In the genomic region with DNA sequence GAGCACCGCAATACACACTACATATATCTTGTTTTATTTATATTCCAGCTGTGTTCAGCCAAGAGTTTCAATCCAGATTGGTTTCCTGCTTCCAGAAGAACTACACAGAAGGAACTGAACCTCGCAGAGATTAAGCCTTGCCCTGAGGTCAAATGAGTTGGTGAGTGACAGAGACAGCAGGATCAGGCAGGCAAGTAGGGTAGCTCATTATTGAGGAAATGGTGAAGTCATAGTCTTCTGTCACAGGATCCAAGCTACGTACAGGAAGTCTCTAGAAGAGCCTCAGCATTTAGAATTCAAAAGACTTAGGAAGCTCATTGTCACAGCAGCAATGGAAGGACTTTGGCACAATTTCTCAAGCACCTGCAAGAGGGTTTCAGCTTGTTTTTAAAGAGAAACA, we compare ENCODE assay signal across 21 cellular contexts.
DNase-seq lines count a peak whose midpoint lies in the region; TF ChIP-seq lines count a peak whose summit lies in the region.
"Had no signal": no experiment of that assay in that cellular context is flagged by ENCODE, and none has a peak within 500 bp of the region (broad histone marks: within the 10 kb centered on the region; RNA-seq: fewer than 3 reads in every experiment).

No MANE protein-coding gene starts in this region.

- H3K36me3 Mint-ChIP-seq in MCF 10A (ENCODE audit: insufficient read depth, unreplicated experiment) (no peaks in the 10 kb centered on the region), mesothelial cell of epicardium (no peaks in the 10 kb centered on the region)
- H3K36me3 Mint-ChIP-seq: activated naive CD8-positive, alpha-beta T cell treated with anti-CD3 and anti-CD28 coated beads, Interleukin-2, amount 10 ng/mL, durations not matched to agents 7 days and 5 days had no signal

- H3K4me1 Mint-ChIP-seq in MCF 10A (ENCODE audit: insufficient read depth, unreplicated experiment) (no peaks in the 10 kb centered on the region), mesothelial cell of epicardium (peaks cover 6% of the 10 kb centered on the region)

- no peak for TF ChIP-seq POLR2A in breast epithelium (IDR thresholded peaks at IDR 0.05)

- no peak for TF ChIP-seq CTCF in MCF 10A (IDR thresholded peaks at IDR 0.05; ENCODE audit: unreplicated experiment)
- no peak for TF ChIP-seq CTCF in breast epithelium (IDR thresholded peaks at IDR 0.05)
- no peak for TF ChIP-seq CTCF in mesothelial cell of epicardium (IDR thresholded peaks at IDR 0.05; ENCODE audit: unreplicated experiment)

- no TSS peak for BruUV-seq in MCF 10A (replicated peaks; lab: Mats Ljungman, UMichigan)

- peak; percentile 3 for DNase-seq in MCF 10A (ENCODE audit: unreplicated experiment)
- no peak for DNase-seq in breast epithelium (ENCODE audit: low spot score in 2 of 2)
- DNase-seq in SJCRH30: peak; percentile 80 to 94
- peak; percentile 72 for DNase-seq in foreskin melanocyte
- DNase-seq in skeletal muscle cell (ENCODE audit: low read depth): peak; percentile 5
- DNase-seq in mesothelial cell of epicardium (ENCODE audit: low spot score in 2 of 2, unreplicated experiment in 2 of 2): no peak
- DNase-seq in DMS79 (lab: John Stamatoyannopoulos, UW): no peak
- no peak for DNase-seq in SW 1271 (lab: John Stamatoyannopoulos, UW)
- DNase-seq: activated CD4-positive, alpha-beta T cell treated with anti-CD3 and anti-CD28 coated beads for 4 hours; activated naive CD8-positive, alpha-beta T cell treated with anti-CD3 and anti-CD28 coated beads, Interleukin-2, amount 10 ng/mL, durations not matched to agents 7 days and 5 days; brain microvascular endothelial cell; DMS 273 treated with DMSO at 0.1 percent for 48 hours; NCI-H1436; NCI-H345; pancreas; stimulated activated CD4-positive, alpha-beta T cell treated with anti-CD3 and anti-CD28 coated beads, Interleukin-2, amount 100 ng/mL, for 48 hours; upper lobe of left lung had no signal

- H3K36me3 ChIP-seq in breast epithelium (no peaks in the 10 kb centered on the region), SJCRH30 (no peaks in the 10 kb centered on the region)
- H3K36me3 ChIP-seq: brain microvascular endothelial cell, pancreas, upper lobe of left lung had no signal

- H3K27ac Mint-ChIP-seq in MCF 10A (ENCODE audit: low read depth, unreplicated experiment) (no peak overlapping the region), mesothelial cell of epicardium (no peak overlapping the region)
- H3K27ac Mint-ChIP-seq: activated naive CD8-positive, alpha-beta T cell treated with anti-CD3 and anti-CD28 coated beads, Interleukin-2, amount 10 ng/mL, durations not matched to agents 7 days and 5 days; activated T-helper 1 cell treated with anti-CD3 and anti-CD28 coated beads, Interleukin-12 subunit alpha, Interleukin-12 subunit beta, Interleukin-2, Interleukin-4 antibody, amounts not matched to agents 30 ng/mL and 10 ng/mL and 1 ng/mL, durations not matched to agents 14 hours and 24 hours and 36 hours had no signal

- H3K27me3 Mint-ChIP-seq in MCF 10A (ENCODE audit: insufficient read depth, unreplicated experiment) (peaks cover 24% of the 10 kb centered on the region), mesothelial cell of epicardium (ENCODE audit: low read depth) (no peaks in the 10 kb centered on the region)

- no peak overlapping the region for H3K4me3 Mint-ChIP-seq in MCF 10A (ENCODE audit: unreplicated experiment)
- H3K4me3 Mint-ChIP-seq in mesothelial cell of epicardium: no peak overlapping the region
- H3K4me3 Mint-ChIP-seq: activated naive CD8-positive, alpha-beta T cell treated with anti-CD3 and anti-CD28 coated beads, Interleukin-2, amount 10 ng/mL, durations not matched to agents 7 days and 5 days; activated T-helper 1 cell treated with anti-CD3 and anti-CD28 coated beads, Interleukin-12 subunit alpha, Interleukin-12 subunit beta, Interleukin-2, Interleukin-4 antibody, amounts not matched to agents 30 ng/mL and 10 ng/mL and 1 ng/mL, durations not matched to agents 14 hours and 24 hours and 36 hours had no signal

- no peak overlapping the region for H3K27ac ChIP-seq in breast epithelium
- peak overlapping the region; percentile 33 for H3K27ac ChIP-seq in SJCRH30
- H3K27ac ChIP-seq: brain microvascular endothelial cell, C4-2B, pancreas, skin epidermis, upper lobe of left lung had no signal

- H3K9me3 ChIP-seq in breast epithelium: no peaks in the 10 kb centered on the region
- no peaks in the 10 kb centered on the region; the same call in 1 of the 2 replicates for H3K9me3 ChIP-seq in SJCRH30 (replicated peaks)
- H3K9me3 ChIP-seq: pancreas, upper lobe of left lung had no signal

- CTCF ChIA-PET in MCF 10A (lab: Yijun Ruan, JAX): interaction anchor here (0.6 to 1.0 kb wide), 2 partner anchors 26 to 1927 kb away, joined by 3 to 4 read pairs; no protein-coding TSS in a partner anchor

- POLR2A ChIA-PET in MCF 10A (lab: Yijun Ruan, JAX): no interaction called here

- H3K4me3 ChIP-seq in breast epithelium (no peak overlapping the region), SJCRH30 (no peak overlapping the region), skeletal muscle cell (ENCODE audit: low read depth, low read length) (no peak overlapping the region)
- H3K4me3 ChIP-seq: GM12878, pancreas, skin epidermis, upper lobe of left lung had no signal

- H3K9me3 Mint-ChIP-seq in MCF 10A (ENCODE audit: unreplicated experiment): no peaks in the 10 kb centered on the region
- peaks cover 3% of the 10 kb centered on the region for H3K9me3 Mint-ChIP-seq in mesothelial cell of epicardium
- H3K9me3 Mint-ChIP-seq: activated T-helper 1 cell treated with anti-CD3 and anti-CD28 coated beads, Interleukin-12 subunit alpha, Interleukin-12 subunit beta, Interleukin-2, Interleukin-4 antibody, amounts not matched to agents 30 ng/mL and 10 ng/mL and 1 ng/mL, durations not matched to agents 14 hours and 24 hours and 36 hours had no signal

- H3K4me1 ChIP-seq in breast epithelium (no peaks in the 10 kb centered on the region), SJCRH30 (peaks cover 18% of the 10 kb centered on the region)
- H3K4me1 ChIP-seq: pancreas, upper lobe of left lung had no signal

- no peaks in the 10 kb centered on the region for H3K27me3 ChIP-seq in breast epithelium
- H3K27me3 ChIP-seq in SJCRH30: no peaks in the 10 kb centered on the region
- H3K27me3 ChIP-seq: brain microvascular endothelial cell, pancreas, upper lobe of left lung had no signal

- intact Hi-C loops in MCF 10A (cut with micrococcal nuclease): no loop called here
- intact Hi-C loops in breast epithelium (cut with DNase I; ENCODE audit: low total_unique reads): no loop called here

Comparison
In these comparisons a context has a peak if more than half of its experiments do, and no peak if none do; other contexts are left out.
1. DNase-seq: peak in MCF 10A (single experiment), SJCRH30 (2 of 2), foreskin melanocyte (single experiment) and skeletal muscle cell (single experiment); none in breast epithelium (0 of 2), mesothelial cell of epicardium (0 of 2), DMS79 (single experiment) and SW 1271 (0 of 2).